8 cellular contexts compared by ENCODE assay signal in genomic region chr15:45456212-45457106, GRCh38.
A peak's percentile ranks its signal among the peaks of the same experiment; 100 is the strongest.
DNase-seq lines count a peak whose midpoint lies in the region; ATAC-seq and TF ChIP-seq lines count a peak whose summit lies in the region.
"Had no signal": no experiment of that assay in that cellular context is flagged by ENCODE, and none has a peak within 500 bp of the region (broad histone marks: within the 10 kb centered on the region; RNA-seq: fewer than 3 reads in every experiment).

No MANE protein-coding gene starts in this region.

- peaks cover 51% of the 10 kb centered on the region for H3K4me1 Mint-ChIP-seq in activated naive CD8-positive, alpha-beta T cell treated with anti-CD3 and anti-CD28 coated beads, Interleukin-2, amount 50 U/mL, for 24 hours

- H3K36me3 Mint-ChIP-seq in activated naive CD8-positive, alpha-beta T cell treated with anti-CD3 and anti-CD28 coated beads, Interleukin-2, amount 50 U/mL, for 24 hours (ENCODE audit: low read depth): no peaks in the 10 kb centered on the region
- H3K36me3 Mint-ChIP-seq: brain had no signal

- H3K27me3 ChIP-seq in hepatocyte: no peaks in the 10 kb centered on the region

- no peaks in the 10 kb centered on the region for H3K9me2 ChIP-seq in hepatocyte (replicated peaks; ENCODE audit: insufficient read depth)

- H3K27ac Mint-ChIP-seq in activated naive CD8-positive, alpha-beta T cell treated with anti-CD3 and anti-CD28 coated beads, Interleukin-2, amount 50 U/mL, for 24 hours: peak overlapping the region; percentile 89

- H3K9me3 ChIP-seq in hepatocyte (ENCODE audit: low read depth): no peaks in the 10 kb centered on the region

- CTCF ChIA-PET in HEK293T (lab: Yijun Ruan, JAX): interaction anchor here (1.0 to 2.7 kb wide), 7 partner anchors 8 to 296 kb away, joined by 3 to 10 read pairs (median 4); no protein-coding TSS in a partner anchor

- H3K36me3 ChIP-seq in hepatocyte (replicated peaks; ENCODE audit: insufficient read depth, low read depth): no peaks in the 10 kb centered on the region

- WGBS in hepatocyte (ENCODE audit: low lambda C conversion rate, missing lambda C conversion rate): 61% methylated on average over 22 of the region's 22 CpGs

- peaks cover 13% of the 10 kb centered on the region for H3K4me1 ChIP-seq in hepatocyte (ENCODE audit: insufficient read depth)

- peak; percentile 14 for DNase-seq in HEK293T (ENCODE audit: extremely low spot score)
- DNase-seq in SW 1271 (lab: John Stamatoyannopoulos, UW): peak; percentile 87 to 90
- DNase-seq in activated naive CD8-positive, alpha-beta T cell treated with anti-CD3 and anti-CD28 coated beads, Interleukin-2, amount 50 U/mL, for 24 hours: peak; percentile 68
- peak; percentile 90 for DNase-seq in hepatocyte (ENCODE audit: low spot score)
- peak; percentile 31 to 61 for DNase-seq in stimulated activated CD4-positive, alpha-beta T cell treated with anti-CD3 and anti-CD28 coated beads, Interleukin-2, amount 100 ng/mL, for 48 hours
- DNase-seq in DMS79 (lab: John Stamatoyannopoulos, UW): no peak

- peak overlapping the region; percentile 24 for H3K4me3 Mint-ChIP-seq in activated naive CD8-positive, alpha-beta T cell treated with anti-CD3 and anti-CD28 coated beads, Interleukin-2, amount 50 U/mL, for 24 hours

- no peak overlapping the region for H3K4me3 ChIP-seq in hepatocyte

- TF ChIP-seq CTCF in hepatocyte (IDR thresholded peaks at IDR 0.05; ENCODE audit: poor library complexity): no peak

- H3K4me2 ChIP-seq in hepatocyte: peak overlapping the region; percentile 36

- peak; percentile 74 for ATAC-seq in activated naive CD8-positive, alpha-beta T cell treated with anti-CD3 and anti-CD28 coated beads, Interleukin-2, amount 50 U/mL, for 24 hours
- no peak for ATAC-seq in HG03196 (IDR thresholded peaks at IDR 0.05; ENCODE audit: unreplicated experiment)

- peak overlapping the region; percentile 17 for H2AFZ ChIP-seq in hepatocyte

- no peaks in the 10 kb centered on the region for H4K20me1 ChIP-seq in hepatocyte (ENCODE audit: insufficient read depth, poor library complexity, severe bottlenecking)

- no peaks in the 10 kb centered on the region for H3K9me3 Mint-ChIP-seq in activated naive CD8-positive, alpha-beta T cell treated with anti-CD3 and anti-CD28 coated beads, Interleukin-2, amount 50 U/mL, for 24 hours

- H3K27ac ChIP-seq in hepatocyte: peak overlapping the region; percentile 86

- H3K79me2 ChIP-seq in hepatocyte: no peaks in the 10 kb centered on the region

- H3K27me3 Mint-ChIP-seq in activated naive CD8-positive, alpha-beta T cell treated with anti-CD3 and anti-CD28 coated beads, Interleukin-2, amount 50 U/mL, for 24 hours: no peaks in the 10 kb centered on the region

- POLR2A ChIA-PET in HEK293T (lab: Yijun Ruan, JAX): no interaction called here

TF ChIP-seq in HEK293T, 16 proteins besides CTCF, POLR2A, EP300 and RAD21:
- no peak for TF ChIP-seq ELF4 (IDR thresholded peaks at IDR 0.05)
- no peak for TF ChIP-seq LEF1 (IDR thresholded peaks at IDR 0.05; ENCODE audit: borderline replicate concordance)
- TF ChIP-seq NFRKB (IDR thresholded peaks at IDR 0.05): no peak
- no peak for TF ChIP-seq SUZ12 (IDR thresholded peaks at IDR 0.05)
- TF ChIP-seq FOXK2 (IDR thresholded peaks at IDR 0.05): no peak
- no peak for TF ChIP-seq SP1 (IDR thresholded peaks at IDR 0.05)
- no peak for TF ChIP-seq PKNOX1 (IDR thresholded peaks at IDR 0.05)
- TF ChIP-seq FOXM1 (IDR thresholded peaks at IDR 0.05; ENCODE audit: borderline replicate concordance): no peak
- no peak for TF ChIP-seq BHLHE40 (IDR thresholded peaks at IDR 0.05; ENCODE audit: borderline replicate concordance)
- no peak for TF ChIP-seq HDGF (IDR thresholded peaks at IDR 0.05; ENCODE audit: borderline replicate concordance)
- no peak for TF ChIP-seq ZNF384 (IDR thresholded peaks at IDR 0.05)
- no peak for TF ChIP-seq CTBP1 (IDR thresholded peaks at IDR 0.05; ENCODE audit: borderline replicate concordance)
- no peak for TF ChIP-seq ARNT (IDR thresholded peaks at IDR 0.05)
- TF ChIP-seq L3MBTL2 (conservative IDR thresholded peaks at IDR 0.05): no peak
- no peak for TF ChIP-seq FOXA1 (IDR thresholded peaks at IDR 0.05)
- no peak for TF ChIP-seq TARDBP (IDR thresholded peaks at IDR 0.05)
